In genomic region chr1:10494418-10494753, GRCh38 we compare ENCODE assay signal across 10 cellular contexts.
DNase-seq lines count a peak whose midpoint lies in the region; ATAC-seq and TF ChIP-seq lines count a peak whose summit lies in the region.
"Had no signal": no experiment of that assay in that cellular context is flagged by ENCODE, and none has a peak within 500 bp of the region (broad histone marks: within the 10 kb centered on the region; RNA-seq: fewer than 3 reads in every experiment).

No MANE protein-coding gene starts in this region.

- H3K27me3 Mint-ChIP-seq in stimulated activated naive CD8-positive, alpha-beta T cell treated with anti-CD3 and anti-CD28 coated beads, Interleukin-15, Interleukin-2, amounts not matched to agents 100 ng/mL and 50 ng/mL, for 24 hours, result no peaks in the 10 kb centered on the region

- no peak overlapping the region for H3K27ac ChIP-seq in OCI-LY1 (ENCODE audit: low read depth, low read length, poor library complexity, severe bottlenecking)
- H3K27ac ChIP-seq: WERI-Rb-1 had no signal

- H3F3A ChIP-seq in OCI-LY1 (ENCODE audit: insufficient read depth, low read length), result no peaks in the 10 kb centered on the region

- H3K4me3 ChIP-seq in OCI-LY1 (ENCODE audit: low read depth, low read length, poor library complexity, severe bottlenecking), result no peak overlapping the region
- H3K4me3 ChIP-seq in endocrine pancreas (ENCODE audit: control insufficient read depth, insufficient read depth, low read length), result no peak overlapping the region

- H3K27ac Mint-ChIP-seq in stimulated activated naive CD8-positive, alpha-beta T cell treated with anti-CD3 and anti-CD28 coated beads, Interleukin-15, Interleukin-2, amounts not matched to agents 100 ng/mL and 50 ng/mL, for 24 hours, result no peak overlapping the region

- peaks cover 3% of the 10 kb centered on the region; the same call in 1 of the 2 replicates for H4K20me1 ChIP-seq in OCI-LY1 (ENCODE audit: insufficient read depth, low read length)

- H3K27me3 ChIP-seq in OCI-LY1 (ENCODE audit: insufficient read depth, low read length) (no peaks in the 10 kb centered on the region), endocrine pancreas (ENCODE audit: control insufficient read depth, insufficient read depth, low read length) (no peaks in the 10 kb centered on the region)

- peaks cover 17% of the 10 kb centered on the region for H3K36me3 Mint-ChIP-seq in stimulated activated naive CD8-positive, alpha-beta T cell treated with anti-CD3 and anti-CD28 coated beads, Interleukin-15, Interleukin-2, amounts not matched to agents 100 ng/mL and 50 ng/mL, for 24 hours (ENCODE audit: low read depth)

- TF ChIP-seq CTCF in OCI-LY1 (IDR thresholded peaks at IDR 0.05; ENCODE audit: low read length), result no peak

- no peaks in the 10 kb centered on the region for H3K9me3 Mint-ChIP-seq in stimulated activated naive CD8-positive, alpha-beta T cell treated with anti-CD3 and anti-CD28 coated beads, Interleukin-15, Interleukin-2, amounts not matched to agents 100 ng/mL and 50 ng/mL, for 24 hours

- H3K9me3 ChIP-seq in OCI-LY1 (ENCODE audit: low read length) (no peaks in the 10 kb centered on the region), endocrine pancreas (ENCODE audit: control insufficient read depth, low read length) (no peaks in the 10 kb centered on the region)

- ATAC-seq in stimulated activated naive CD8-positive, alpha-beta T cell treated with anti-CD3 and anti-CD28 coated beads, Interleukin-15, Interleukin-2, amounts not matched to agents 100 U/mL and 50 U/mL, for 24 hours, result no peak
- ATAC-seq in HG02840 (IDR thresholded peaks at IDR 0.05; ENCODE audit: low FRiP score, unreplicated experiment), result no peak

- H3K4me1 Mint-ChIP-seq in stimulated activated naive CD8-positive, alpha-beta T cell treated with anti-CD3 and anti-CD28 coated beads, Interleukin-15, Interleukin-2, amounts not matched to agents 100 ng/mL and 50 ng/mL, for 24 hours (ENCODE audit: low read depth), result peaks cover 56% of the 10 kb centered on the region

- H3K4me1 ChIP-seq in OCI-LY1 (ENCODE audit: insufficient read depth, low read length, severe bottlenecking) (peaks cover 12% of the 10 kb centered on the region), endocrine pancreas (ENCODE audit: control insufficient read depth, insufficient read depth, low read length) (peaks cover 7% of the 10 kb centered on the region)

- no peak for DNase-seq in stimulated activated naive CD8-positive, alpha-beta T cell treated with anti-CD3 and anti-CD28 coated beads, Interleukin-15, Interleukin-2, amounts not matched to agents 100 U/mL and 50 U/mL, for 24 hours
- no peak for DNase-seq in NCI-H2171 (lab: John Stamatoyannopoulos, UW)
- DNase-seq in NCI-H2196 (lab: John Stamatoyannopoulos, UW; ENCODE audit: unreplicated experiment), result no peak
- no peak for DNase-seq in stimulated activated CD4-positive, alpha-beta T cell treated with anti-CD3 and anti-CD28 coated beads, Interleukin-4, amount 100 ng/mL, for 4 hours
- DNase-seq: activated gamma-delta T cell had no signal

- no peaks in the 10 kb centered on the region for H3K79me2 ChIP-seq in OCI-LY1 (ENCODE audit: insufficient read depth, low read length)

- H3K9ac ChIP-seq in OCI-LY1 (ENCODE audit: low read length), result no peak overlapping the region
- H3K9ac ChIP-seq in endocrine pancreas (ENCODE audit: control insufficient read depth, insufficient read depth, low read length), result peak overlapping the region; percentile 22

- H3K4me3 Mint-ChIP-seq in stimulated activated naive CD8-positive, alpha-beta T cell treated with anti-CD3 and anti-CD28 coated beads, Interleukin-15, Interleukin-2, amounts not matched to agents 100 ng/mL and 50 ng/mL, for 24 hours, result peak overlapping the region; percentile 80

- H2AFZ ChIP-seq in OCI-LY1 (ENCODE audit: low read length), result no peak overlapping the region

- H3K4me2 ChIP-seq in OCI-LY1 (ENCODE audit: low read length), result peak overlapping the region; percentile 58; the same call in 1 of the 2 replicates

- H3K36me3 ChIP-seq in OCI-LY1 (ENCODE audit: insufficient read depth, low read length) (peaks cover 17% of the 10 kb centered on the region; the same call in 1 of the 2 replicates), endocrine pancreas (ENCODE audit: control insufficient read depth, insufficient read depth, low read length) (no peaks in the 10 kb centered on the region)

- H3K9me2 ChIP-seq in OCI-LY1 (ENCODE audit: low read depth, low read length), result no peaks in the 10 kb centered on the region
